Comparison of ENCODE assay signal across 15 cellular contexts in the genomic region with DNA sequence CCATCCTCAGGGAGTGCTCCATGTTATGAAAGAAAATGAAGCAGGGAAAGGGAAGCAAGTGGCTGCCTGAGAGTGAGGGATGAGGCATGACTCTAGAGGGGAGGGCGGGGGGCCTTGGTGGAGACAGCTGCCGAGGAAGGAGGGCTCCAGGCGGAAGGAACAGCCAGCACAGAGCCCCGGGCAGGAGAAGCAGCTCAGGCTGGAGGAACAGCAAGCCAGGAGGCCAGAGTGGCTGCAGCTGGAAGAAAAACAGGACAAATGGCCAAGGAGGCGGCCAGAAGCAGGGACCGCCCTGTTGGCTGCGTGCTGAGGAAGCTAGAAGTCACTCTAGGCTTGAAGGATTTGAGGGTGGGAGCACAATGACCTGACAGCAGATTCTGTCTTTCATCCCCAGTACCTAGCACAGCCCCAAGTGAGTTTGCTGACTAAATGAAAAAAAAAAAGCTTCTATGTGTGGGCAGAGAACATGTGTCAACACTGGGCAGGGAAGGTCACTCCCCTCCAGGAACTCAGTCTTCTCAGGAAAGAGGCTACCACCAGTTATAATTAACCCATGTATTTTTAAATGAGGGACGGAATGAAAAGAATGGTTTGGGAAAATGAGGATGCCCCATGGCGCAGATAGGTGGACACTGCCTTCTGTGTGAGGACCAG.
DNase-seq lines count a peak whose midpoint lies in the region; ATAC-seq, FAIRE-seq and TF ChIP-seq lines count a peak whose summit lies in the region.
"Had no signal": no experiment of that assay in that cellular context is flagged by ENCODE, and none has a peak within 500 bp of the region (broad histone marks: within the 10 kb centered on the region; RNA-seq: fewer than 3 reads in every experiment).

No MANE protein-coding gene starts in this region.

- no peaks in the 10 kb centered on the region for H3K4me1 Mint-ChIP-seq in immature natural killer cell
- H3K4me1 Mint-ChIP-seq: stimulated activated memory B cell treated with anti-CD40 and anti-IgM and Interleukin-4, amounts not matched to agents 10 μg/mL and 1 μg/mL and 100 μg/mL, for 72 hours; T-helper 17 cell had no signal

- peak in 3 of 4 donors; percentile 40 to 47 (median 42) for ATAC-seq in pancreas
- ATAC-seq in GM18868 (IDR thresholded peaks at IDR 0.05; ENCODE audit: unreplicated experiment), result no peak
- ATAC-seq in GM18907 (IDR thresholded peaks at IDR 0.05; ENCODE audit: unreplicated experiment), result no peak
- ATAC-seq: activated CD8-positive, alpha-beta T cell treated with anti-CD3 and anti-CD28 coated beads for 36 hours; naive thymus-derived CD4-positive, alpha-beta T cell; stimulated activated memory B cell treated with anti-CD40 and anti-IgM and Interleukin-4, amounts not matched to agents 10 μg/mL and 1 μg/mL and 100 μg/mL, for 72 hours; T-helper 17 cell had no signal

- peaks cover 3% of the 10 kb centered on the region for H3K79me2 ChIP-seq in hepatocyte
- no peaks in the 10 kb centered on the region for H3K79me2 ChIP-seq in smooth muscle cell (ENCODE audit: low read depth)

- H3K4me3 Mint-ChIP-seq in immature natural killer cell, result no peak overlapping the region
- H3K4me3 Mint-ChIP-seq: activated CD8-positive, alpha-beta T cell treated with anti-CD3 and anti-CD28 coated beads for 36 hours; naive thymus-derived CD4-positive, alpha-beta T cell; stimulated activated memory B cell treated with anti-CD40 and anti-IgM and Interleukin-4, amounts not matched to agents 10 μg/mL and 1 μg/mL and 100 μg/mL, for 72 hours; T-helper 17 cell had no signal

- H3K36me3 ChIP-seq in bronchial epithelial cell (ENCODE audit: control insufficient read depth, insufficient read depth, low read length) (peaks cover 6% of the 10 kb centered on the region), hepatocyte (replicated peaks; ENCODE audit: insufficient read depth, low read depth) (no peaks in the 10 kb centered on the region), pancreas (no peaks in the 10 kb centered on the region), smooth muscle cell (ENCODE audit: low read depth) (no peaks in the 10 kb centered on the region)

- DNase-seq in AG08395 (ENCODE audit: low spot score), result peak; percentile 7
- peak; percentile 50 for DNase-seq in bronchial epithelial cell (ENCODE audit: low read depth)
- peak; percentile 16 for DNase-seq in hepatocyte (ENCODE audit: low spot score)
- peak in 1 of 6 donors; percentile 8 for DNase-seq in pancreas
- no peak for DNase-seq in smooth muscle cell (lab: John Stamatoyannopoulos, UW; ENCODE audit: unreplicated experiment)
- DNase-seq in immature natural killer cell, result no peak
- DNase-seq: activated CD8-positive, alpha-beta T cell treated with anti-CD3 and anti-CD28 coated beads for 36 hours; activated naive CD4-positive, alpha-beta T cell treated with anti-CD3 and anti-CD28 coated beads, Interleukin-2, amount 50 U/mL, for 16 hours; dermis blood vessel endothelial cell; DND-41; naive thymus-derived CD4-positive, alpha-beta T cell; T-helper 17 cell had no signal

- peaks cover 0 to 2% (median 2%) of the 10 kb centered on the region in 3 donors for H3K27me3 Mint-ChIP-seq in immature natural killer cell (ENCODE audit: low read depth in 3 of 3)
- H3K27me3 Mint-ChIP-seq: activated CD8-positive, alpha-beta T cell treated with anti-CD3 and anti-CD28 coated beads for 36 hours had no signal

- H3F3A ChIP-seq in smooth muscle cell (ENCODE audit: low read depth), result no peaks in the 10 kb centered on the region

- intact Hi-C loops in pancreas (cut with DNase I), result no loop called here

- no peaks in the 10 kb centered on the region for H3K36me3 Mint-ChIP-seq in immature natural killer cell
- H3K36me3 Mint-ChIP-seq: stimulated activated memory B cell treated with anti-CD40 and anti-IgM and Interleukin-4, amounts not matched to agents 10 μg/mL and 1 μg/mL and 100 μg/mL, for 72 hours had no signal

- H3K27me3 ChIP-seq in bronchial epithelial cell (ENCODE audit: control insufficient read depth, insufficient read depth, low read length) (no peaks in the 10 kb centered on the region), hepatocyte (no peaks in the 10 kb centered on the region), pancreas (no peaks in the 10 kb centered on the region), smooth muscle cell (ENCODE audit: low read depth) (no peaks in the 10 kb centered on the region)

- FAIRE-seq in bronchial epithelial cell (lab: Jason Lieb, UNC) (no peak), pancreas (lab: Jason Lieb, UNC) (no peak)

- no peak for TF ChIP-seq CTCF in bronchial epithelial cell (IDR thresholded peaks at IDR 0.05; ENCODE audit: insufficient read depth, low read length, severe bottlenecking)
- TF ChIP-seq CTCF in hepatocyte (IDR thresholded peaks at IDR 0.05; ENCODE audit: poor library complexity), result no peak
- no peak for TF ChIP-seq CTCF in pancreas (IDR thresholded peaks at IDR 0.05)
- TF ChIP-seq CTCF in smooth muscle cell (IDR thresholded peaks at IDR 0.05; ENCODE audit: borderline replicate concordance, insufficient read depth, poor library complexity, severe bottlenecking), result no peak

- H2AFZ ChIP-seq in hepatocyte (no peak overlapping the region), smooth muscle cell (ENCODE audit: low read depth) (no peak overlapping the region)

- H3K4me3 ChIP-seq in bronchial epithelial cell (ENCODE audit: low read depth, low read length) (no peak overlapping the region), hepatocyte (no peak overlapping the region), pancreas (no peak overlapping the region), smooth muscle cell (no peak overlapping the region)

- H3K4me2 ChIP-seq in hepatocyte, result no peak overlapping the region
- no peak overlapping the region for H3K4me2 ChIP-seq in smooth muscle cell

- 64% methylated on average over 9 of the region's 9 CpGs for WGBS in hepatocyte (ENCODE audit: low lambda C conversion rate, missing lambda C conversion rate)
- WGBS in pancreas, 2 donors, result 75 to 78% methylated on average over 9 of the region's 9 CpGs
- WGBS in smooth muscle cell (ENCODE audit: low lambda C conversion rate), result 80% methylated on average over 9 of the region's 9 CpGs

- H4K20me1 ChIP-seq in hepatocyte (ENCODE audit: insufficient read depth, poor library complexity, severe bottlenecking) (no peaks in the 10 kb centered on the region), smooth muscle cell (ENCODE audit: low read depth) (no peaks in the 10 kb centered on the region)

- H3K4me1 ChIP-seq in hepatocyte (ENCODE audit: insufficient read depth) (peaks cover 25% of the 10 kb centered on the region), pancreas (peaks cover 0 to 7% (median 6%) of the 10 kb centered on the region in 3 donors), smooth muscle cell (ENCODE audit: low read depth) (no peaks in the 10 kb centered on the region)

- H3K27ac ChIP-seq in hepatocyte (no peak overlapping the region), pancreas (no peak overlapping the region), smooth muscle cell (ENCODE audit: low read depth) (no peak overlapping the region)

- no peak overlapping the region for H3K9ac ChIP-seq in smooth muscle cell (ENCODE audit: low read depth)

- no peak overlapping the region for H3K27ac Mint-ChIP-seq in immature natural killer cell
- H3K27ac Mint-ChIP-seq: activated CD8-positive, alpha-beta T cell treated with anti-CD3 and anti-CD28 coated beads for 36 hours; stimulated activated memory B cell treated with anti-CD40 and anti-IgM and Interleukin-4, amounts not matched to agents 10 μg/mL and 1 μg/mL and 100 μg/mL, for 72 hours; T-helper 17 cell had no signal

- H3K9me3 ChIP-seq in hepatocyte (ENCODE audit: low read depth) (no peaks in the 10 kb centered on the region), pancreas (no peaks in the 10 kb centered on the region), smooth muscle cell (replicated peaks; ENCODE audit: low read depth) (no peaks in the 10 kb centered on the region)

- no peaks in the 10 kb centered on the region for H3K9me2 ChIP-seq in hepatocyte (replicated peaks; ENCODE audit: insufficient read depth)

- no peaks in the 10 kb centered on the region for H3K9me3 Mint-ChIP-seq in immature natural killer cell
- H3K9me3 Mint-ChIP-seq: activated CD8-positive, alpha-beta T cell treated with anti-CD3 and anti-CD28 coated beads for 36 hours; stimulated activated memory B cell treated with anti-CD40 and anti-IgM and Interleukin-4, amounts not matched to agents 10 μg/mL and 1 μg/mL and 100 μg/mL, for 72 hours had no signal

Comparison
In these comparisons a context has a peak if more than half of its experiments do, and no peak if none do; other contexts are left out.
1. DNase-seq: peak in AG08395 (single experiment), bronchial epithelial cell (single experiment) and hepatocyte (single experiment); none in smooth muscle cell (single experiment) and immature natural killer cell (0 of 3).
2. ATAC-seq: peak in pancreas (3 of 4); none in GM18868 (single experiment) and GM18907 (single experiment).